In genomic region chr6:1477432-1478090, GRCh38 we compare ENCODE assay signal across 16 cellular contexts.
DNase-seq lines count a peak whose midpoint lies in the region; ATAC-seq and TF ChIP-seq lines count a peak whose summit lies in the region.
"Had no signal": no experiment of that assay in that cellular context is flagged by ENCODE, and none has a peak within 500 bp of the region (broad histone marks: within the 10 kb centered on the region; RNA-seq: fewer than 3 reads in every experiment).

No MANE protein-coding gene starts in this region.

- ATAC-seq in left lung (peak; percentile 63), left colon (no peak), GM19397 (IDR thresholded peaks at IDR 0.05; ENCODE audit: unreplicated experiment) (no peak), GM18858 (IDR thresholded peaks at IDR 0.05; ENCODE audit: unreplicated experiment) (no peak)
- ATAC-seq: activated T-cell treated with anti-CD3 and anti-CD28 coated beads, Interleukin-2, amount 50 U/mL, for 4 hours; Panc1 had no signal

- peak; percentile 56 for DNase-seq in AG10803 (ENCODE audit: low read depth)
- peak; percentile 23 for DNase-seq in MG63
- peak; percentile 80 to 83 for DNase-seq in cardiac fibroblast (ENCODE audit: low read depth in 2 of 2)
- DNase-seq in left lung: no peak
- DNase-seq in left colon: no peak
- DNase-seq in testis: no peak
- DNase-seq: activated CD4-positive, alpha-beta T cell treated with anti-CD3 and anti-CD28 coated beads for 4 hours; activated T-cell treated with anti-CD3 and anti-CD28 coated beads, Interleukin-2, amount 50 U/mL, for 4 hours; adrenal gland; naive B cell; NCI-H1105 treated with DMSO at 0.1 percent for 48 hours; transverse colon had no signal

- H3K36me3 ChIP-seq in MG63 (no peaks in the 10 kb centered on the region), left lung (no peaks in the 10 kb centered on the region), testis (ENCODE audit: low read depth, missing control alignments) (no peaks in the 10 kb centered on the region)
- H3K36me3 ChIP-seq: adrenal gland, BLaER1, transverse colon had no signal

- H3K9me3 ChIP-seq in MG63: no peaks in the 10 kb centered on the region
- H3K9me3 ChIP-seq in left lung: no peaks in the 10 kb centered on the region
- no peaks in the 10 kb centered on the region for H3K9me3 ChIP-seq in testis
- H3K9me3 ChIP-seq: adrenal gland, BLaER1, transverse colon had no signal

- H3K4me3 ChIP-seq in AG10803 (ENCODE audit: low read length): no peak overlapping the region
- H3K4me3 ChIP-seq in MG63: no peak overlapping the region
- H3K4me3 ChIP-seq in cardiac fibroblast (replicated peaks in 1 of 2; ENCODE audit: low read depth in 2 of 2, low read length in 2 of 2): no peak overlapping the region
- H3K4me3 ChIP-seq in left lung: no peak overlapping the region
- H3K4me3 ChIP-seq in testis: no peak overlapping the region
- H3K4me3 ChIP-seq: adrenal gland, BLaER1, transverse colon had no signal

- H3K27ac ChIP-seq in left lung (no peak overlapping the region), testis (no peak overlapping the region)
- H3K27ac ChIP-seq: adrenal gland, BLaER1, transverse colon had no signal

- TF ChIP-seq POLR2A in testis (IDR thresholded peaks at IDR 0.05): no peak

- no peak for TF ChIP-seq CTCF in AG10803 (conservative IDR thresholded peaks at IDR 0.05; ENCODE audit: low read length)
- TF ChIP-seq CTCF in cardiac fibroblast (IDR thresholded peaks at IDR 0.05; ENCODE audit: low read depth, low read length): no peak
- no peak for TF ChIP-seq CTCF in left lung (IDR thresholded peaks at IDR 0.05)
- no peak for TF ChIP-seq CTCF in testis (IDR thresholded peaks at IDR 0.05)

- H3K4me1 ChIP-seq in left lung (peaks cover 0 to 7% of the 10 kb centered on the region in 2 donors), testis (peaks cover 11% of the 10 kb centered on the region)
- H3K4me1 ChIP-seq: adrenal gland, transverse colon had no signal

- H3K27me3 ChIP-seq in MG63 (no peaks in the 10 kb centered on the region), left lung (no peaks in the 10 kb centered on the region), testis (no peaks in the 10 kb centered on the region)
- H3K27me3 ChIP-seq: adrenal gland, BLaER1, transverse colon had no signal

- 53 to 58% methylated on average over 11 of the region's 11 CpGs for WGBS in testis, 2 donors

- intact Hi-C loops in left lung (cut with DNase I) (no loop called here), left colon (cut with DNase I, micrococcal nuclease) (no loop called here), testis (cut with DNase I; ENCODE audit: low total_unique reads) (no loop called here)

Comparison
In these comparisons a context has a peak if more than half of its experiments do, and no peak if none do; other contexts are left out.
1. DNase-seq: peak in AG10803 (single experiment), MG63 (single experiment) and cardiac fibroblast (2 of 2); none in left lung (0 of 2), left colon (0 of 2) and testis (single experiment).